ENCODE assay signal across 8 cellular contexts in the genomic region with DNA sequence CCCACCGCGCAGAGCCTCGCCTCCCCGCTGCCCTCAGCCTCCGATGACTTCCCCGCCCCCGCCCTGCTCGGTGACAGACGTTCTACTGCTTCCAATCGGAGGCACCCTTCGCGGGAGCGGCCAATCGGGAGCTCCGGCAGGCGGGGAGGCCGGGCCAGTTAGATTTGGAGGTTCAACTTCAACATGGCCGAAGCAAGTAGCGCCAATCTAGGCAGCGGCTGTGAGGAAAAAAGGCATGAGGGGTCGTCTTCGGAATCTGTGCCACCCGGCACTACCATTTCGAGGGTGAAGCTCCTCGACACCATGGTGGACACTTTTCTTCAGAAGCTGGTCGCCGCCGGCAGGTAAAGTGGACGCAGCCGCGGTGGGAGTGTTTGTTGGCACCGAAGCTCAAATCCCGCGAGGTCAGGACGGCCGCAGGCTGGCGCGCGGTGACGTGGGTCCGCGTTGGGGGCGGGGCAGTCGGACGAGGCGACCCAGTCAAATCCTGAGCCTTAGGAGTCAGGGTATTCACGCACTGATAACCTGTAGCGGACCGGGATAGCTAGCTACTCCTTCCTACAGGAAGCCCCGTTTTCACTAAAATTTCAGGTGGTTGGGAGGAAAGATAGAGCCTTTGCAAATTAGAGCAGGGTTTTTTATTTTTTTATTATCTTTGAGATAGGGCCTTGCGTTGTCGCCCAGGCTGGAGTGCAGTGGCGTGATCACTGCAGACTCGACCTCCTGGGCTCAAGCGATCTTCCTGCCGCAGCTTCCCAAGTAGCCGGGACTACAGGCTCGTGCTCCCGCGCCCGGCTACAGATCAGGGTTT. TPM values are rescaled to one million over a fixed set of nuclear protein-coding genes. Genes with fewer than 3 reads are reported as not detected.
DNase-seq lines count a peak whose midpoint lies in the region; ATAC-seq lines count a peak whose summit lies in the region.

A gene with protein sequence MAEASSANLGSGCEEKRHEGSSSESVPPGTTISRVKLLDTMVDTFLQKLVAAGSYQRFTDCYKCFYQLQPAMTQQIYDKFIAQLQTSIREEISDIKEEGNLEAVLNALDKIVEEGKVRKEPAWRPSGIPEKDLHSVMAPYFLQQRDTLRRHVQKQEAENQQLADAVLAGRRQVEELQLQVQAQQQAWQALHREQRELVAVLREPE (plus strand): TSS at position 175 of the 811 bp plus-strand sequence. CDS start 9 bp downstream, at position 184.

- peak within 1 kb of the TSS; percentile 97 to 99 (median 98) for H3K27ac Mint-ChIP-seq in immature natural killer cell

- peak; percentile 99 for DNase-seq in AG08396 (ENCODE audit: low spot score)
- peak; percentile 100 for DNase-seq in NCI-H345 treated with DMSO at 0.1 percent for 48 hours (lab: John Stamatoyannopoulos, UW; ENCODE audit: unreplicated experiment)
- peak; percentile 84 to 93 (median 92) for DNase-seq in activated CD4-positive, CD25-positive, alpha-beta regulatory T cell (lab: John Stamatoyannopoulos, UW)
- DNase-seq in caudate nucleus (lab: John Stamatoyannopoulos, UW): peak; percentile 71 to 99 (median 96)
- DNase-seq in immature natural killer cell: peak; percentile 95
- peak; percentile 93 for DNase-seq in smooth muscle cell of the brain vasculature (ENCODE audit: low read depth, low spot score)

- peaks cover 0 to 6% (median 2%) of the 10 kb centered on the region in 3 donors for H3K27me3 Mint-ChIP-seq in immature natural killer cell (ENCODE audit: low read depth in 3 of 3)

- H3K9me3 Mint-ChIP-seq in immature natural killer cell: no peaks in the 10 kb centered on the region

- peak within 1 kb of the TSS; percentile 90 to 99 (median 97) for H3K4me3 Mint-ChIP-seq in immature natural killer cell

- ATAC-seq in GM19023 (IDR thresholded peaks at IDR 0.05; ENCODE audit: unreplicated experiment) (peak; percentile 90), HG03196 (IDR thresholded peaks at IDR 0.05; ENCODE audit: unreplicated experiment) (peak; percentile 83)

- H3K36me3 Mint-ChIP-seq in immature natural killer cell: peaks cover 0 to 22% (median 6%) of the 10 kb centered on the region in 3 donors

- H3K27ac ChIP-seq in caudate nucleus (ENCODE audit: low read depth, low read length): peak within 1 kb of the TSS; percentile 99

- H3K4me1 Mint-ChIP-seq in immature natural killer cell: peaks cover 28 to 37% of the 10 kb centered on the region in 2 donors

RNA-seq across cellular contexts. Expression of the gene that starts here (rescaled TPM):
- 100 to 1,000 TPM in 2 of 3 donors, 10 to 100 TPM in 1; 67.3 to 122 (median 100) TPM for polyA plus RNA-seq in immature natural killer cell

Comparison
In these comparisons a context has a peak if more than half of its experiments do, and no peak if none do; other contexts are left out.
1. Peak in every context shown above with its lines: DNase-seq, ATAC-seq and H3K27ac ChIP-seq.